ENCODE assay signal across 16 cellular contexts in the genomic region with DNA sequence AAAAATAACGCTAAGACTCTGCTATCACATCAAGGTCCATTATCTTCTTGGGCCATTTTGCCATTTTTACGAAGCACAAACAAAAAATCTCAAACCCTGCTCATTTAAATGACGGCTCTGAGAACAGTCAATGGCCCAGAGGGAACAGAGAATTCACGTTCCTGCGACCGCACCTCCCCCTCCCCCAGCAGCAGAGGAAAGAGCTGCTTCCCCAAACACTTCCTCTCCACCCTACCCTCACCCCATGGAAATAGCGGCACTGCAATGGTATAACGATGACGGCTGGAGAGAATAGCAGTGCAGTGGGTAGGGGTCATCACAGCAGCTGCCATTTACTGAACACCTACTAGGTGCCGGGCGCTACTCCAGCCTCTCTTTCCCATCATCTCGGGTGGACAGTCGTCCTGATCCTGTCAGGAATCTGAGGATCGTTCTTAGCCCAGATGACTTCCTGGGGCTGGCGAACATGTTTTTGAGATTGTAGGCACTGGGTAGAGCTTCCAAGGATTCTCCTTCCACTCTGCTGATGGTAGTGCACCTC.
A peak's percentile ranks its signal among the peaks of the same experiment; 100 is the strongest.
DNase-seq lines count a peak whose midpoint lies in the region; ATAC-seq and TF ChIP-seq lines count a peak whose summit lies in the region.
"Had no signal": no experiment of that assay in that cellular context is flagged by ENCODE, and none has a peak within 500 bp of the region (broad histone marks: within the 10 kb centered on the region; RNA-seq: fewer than 3 reads in every experiment).

No MANE protein-coding gene starts in this region.

- no peaks in the 10 kb centered on the region for H3K36me3 Mint-ChIP-seq in WTC11

- no peaks in the 10 kb centered on the region for H3K27me3 Mint-ChIP-seq in WTC11 (ENCODE audit: low read depth)
- H3K27me3 Mint-ChIP-seq: T-cell had no signal

- peak overlapping the region in 1 of 2 donors; percentile 67 for H3K27ac ChIP-seq in left lung
- H3K27ac ChIP-seq in upper lobe of right lung = peak overlapping the region; percentile 47
- H3K27ac ChIP-seq: 22Rv1, brain microvascular endothelial cell had no signal

- TF ChIP-seq CTCF in WTC11 (IDR thresholded peaks at IDR 0.05) (no peak), left lung (IDR thresholded peaks at IDR 0.05) (no peak), upper lobe of right lung (IDR thresholded peaks at IDR 0.05) (no peak)

- DNase-seq in SIG-M5 treated with dmso at 0.1 percent for 504 hours (lab: John Stamatoyannopoulos, UW; ENCODE audit: unreplicated experiment) = peak; percentile 81
- DNase-seq in SIG-M5 (lab: John Stamatoyannopoulos, UW) = no peak
- DNase-seq in WTC11 (ENCODE audit: low spot score) = no peak
- DNase-seq in left lung = peak; percentile 64 to 82
- no peak for DNase-seq in upper lobe of right lung
- no peak for DNase-seq in SHP77 treated with DMSO at 0.1 percent for 48 hours (lab: John Stamatoyannopoulos, UW)
- DNase-seq: brain microvascular endothelial cell; EL; midbrain; NCI-H226; stimulated activated CD4-positive, alpha-beta T cell treated with anti-CD3 and anti-CD28 coated beads, Interleukin-12 subunit alpha, Interleukin-12 subunit beta, amount 100 ng/mL, for 4 hours; stimulated activated naive CD4-positive, alpha-beta T cell treated with Interleukin-2 at 50 U/mL for 16 hours had no signal

- H3K4me3 ChIP-seq in left lung (no peak overlapping the region), upper lobe of right lung (no peak overlapping the region)

- no peak overlapping the region for H3K4me3 Mint-ChIP-seq in WTC11

- no peaks in the 10 kb centered on the region for H3K9me3 Mint-ChIP-seq in WTC11
- H3K9me3 Mint-ChIP-seq: T-cell had no signal

- CTCF ChIA-PET in WTC11 (lab: Charles Lee) = interaction anchor here (1.1 to 4.0 kb wide), 6 partner anchors 12 to 132 kb away, joined by 3 to 14 read pairs (median 5); no protein-coding TSS in a partner anchor

- intact Hi-C loops in left lung (cut with DNase I) = no loop called here
- intact Hi-C loops in upper lobe of right lung (cut with DNase I) = no loop called here

- no peaks in the 10 kb centered on the region for H3K27me3 ChIP-seq in left lung
- no peaks in the 10 kb centered on the region for H3K27me3 ChIP-seq in upper lobe of right lung
- H3K27me3 ChIP-seq: brain microvascular endothelial cell had no signal

- H3K4me1 ChIP-seq in left lung = peaks cover 39 to 95% of the 10 kb centered on the region in 2 donors
- H3K4me1 ChIP-seq in upper lobe of right lung = peaks cover 72% of the 10 kb centered on the region

- ATAC-seq in WTC11 (peak; percentile 66), left lung (peak; percentile 38), upper lobe of right lung (peak; percentile 69), HG03095 (IDR thresholded peaks at IDR 0.05; ENCODE audit: unreplicated experiment) (no peak), GM19328 (IDR thresholded peaks at IDR 0.05; ENCODE audit: unreplicated experiment) (no peak)

- POLR2A ChIA-PET in WTC11 (lab: Charles Lee) = interaction anchor here (0.6 kb wide), 1 partner anchor 33 kb away, joined by 3 read pairs; no protein-coding TSS in a partner anchor

- H3K36me3 ChIP-seq in left lung = peaks cover 0 to 7% of the 10 kb centered on the region in 2 donors
- H3K36me3 ChIP-seq in upper lobe of right lung = no peaks in the 10 kb centered on the region
- H3K36me3 ChIP-seq: brain microvascular endothelial cell had no signal

- H3K9me3 ChIP-seq in left lung = no peaks in the 10 kb centered on the region
- no peaks in the 10 kb centered on the region for H3K9me3 ChIP-seq in upper lobe of right lung

- H3K4me1 Mint-ChIP-seq in WTC11 = peaks cover 23% of the 10 kb centered on the region

- H3K27ac Mint-ChIP-seq in WTC11 = 0 out of 2 replicates have a peak overlapping the region, but pooled peaks have one; percentile 22

TF ChIP-seq in WTC11, 78 proteins besides CTCF, POLR2A, EP300 and RAD21:
- TF ChIP-seq ZNF263 (CRISPR knock-in tag; IDR thresholded peaks at IDR 0.05; ENCODE audit: low read depth) (no peak), MXD4 (CRISPR knock-in tag; IDR thresholded peaks at IDR 0.05; ENCODE audit: borderline replicate concordance) (no peak)
- TF ChIP-seq, protein P1, sequence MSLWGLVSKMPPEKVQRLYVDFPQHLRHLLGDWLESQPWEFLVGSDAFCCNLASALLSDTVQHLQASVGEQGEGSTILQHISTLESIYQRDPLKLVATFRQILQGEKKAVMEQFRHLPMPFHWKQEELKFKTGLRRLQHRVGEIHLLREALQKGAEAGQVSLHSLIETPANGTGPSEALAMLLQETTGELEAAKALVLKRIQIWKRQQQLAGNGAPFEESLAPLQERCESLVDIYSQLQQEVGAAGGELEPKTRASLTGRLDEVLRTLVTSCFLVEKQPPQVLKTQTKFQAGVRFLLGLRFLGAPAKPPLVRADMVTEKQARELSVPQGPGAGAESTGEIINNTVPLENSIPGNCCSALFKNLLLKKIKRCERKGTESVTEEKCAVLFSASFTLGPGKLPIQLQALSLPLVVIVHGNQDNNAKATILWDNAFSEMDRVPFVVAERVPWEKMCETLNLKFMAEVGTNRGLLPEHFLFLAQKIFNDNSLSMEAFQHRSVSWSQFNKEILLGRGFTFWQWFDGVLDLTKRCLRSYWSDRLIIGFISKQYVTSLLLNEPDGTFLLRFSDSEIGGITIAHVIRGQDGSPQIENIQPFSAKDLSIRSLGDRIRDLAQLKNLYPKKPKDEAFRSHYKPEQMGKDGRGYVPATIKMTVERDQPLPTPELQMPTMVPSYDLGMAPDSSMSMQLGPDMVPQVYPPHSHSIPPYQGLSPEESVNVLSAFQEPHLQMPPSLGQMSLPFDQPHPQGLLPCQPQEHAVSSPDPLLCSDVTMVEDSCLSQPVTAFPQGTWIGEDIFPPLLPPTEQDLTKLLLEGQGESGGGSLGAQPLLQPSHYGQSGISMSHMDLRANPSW (CRISPR knock-in tag; conservative IDR thresholded peaks at IDR 0.05; ENCODE audit: low read depth) = no peak

Comparison
In these comparisons a context has a peak if more than half of its experiments do, and no peak if none do; other contexts are left out.
1. DNase-seq: peak in SIG-M5 treated with dmso at 0.1 percent for 504 hours (single experiment) and left lung (2 of 2); none in SIG-M5 (single experiment), WTC11 (single experiment), upper lobe of right lung (single experiment) and SHP77 treated with DMSO at 0.1 percent for 48 hours (single experiment).
2. ATAC-seq: peak in WTC11 (single experiment), left lung (single experiment) and upper lobe of right lung (single experiment); none in HG03095 (single experiment) and GM19328 (single experiment).